18 cellular contexts compared by ENCODE assay signal in the genomic region with DNA sequence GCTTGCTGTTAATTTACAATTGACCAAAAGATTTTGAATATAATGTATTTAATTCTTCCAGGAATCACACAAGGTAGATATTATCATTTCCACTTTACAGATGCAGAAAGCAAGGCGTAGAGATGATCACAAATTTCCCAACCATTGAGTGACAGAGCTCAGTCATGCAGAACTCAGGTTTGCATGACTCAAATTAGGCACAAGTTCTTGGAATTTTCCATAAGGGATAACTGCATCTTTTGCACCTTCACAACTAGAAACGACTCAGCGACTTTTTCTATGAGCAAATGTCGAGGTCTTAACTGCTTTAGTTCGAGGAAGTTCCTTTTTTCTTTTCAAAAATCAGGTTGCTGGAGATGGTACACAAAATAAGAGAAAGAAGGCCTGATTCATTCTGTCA.
"Had no signal": no experiment of that assay in that cellular context is flagged by ENCODE, and none has a peak within 500 bp of the region (broad histone marks: within the 10 kb centered on the region; RNA-seq: fewer than 3 reads in every experiment).

No MANE protein-coding gene starts in this region.

- H3K4me1 ChIP-seq: heart right ventricle had no signal

- FAIRE-seq: endothelial cell of umbilical vein, frontal cortex, islet of Langerhans, small intestine, urothelium cell line had no signal

- DNase-seq: effector CD4-positive, alpha-beta T cell; endodermal cell; heart right ventricle; hypothalamus; kidney glomerular epithelial cell; mammary epithelial cell; naive thymus-derived CD4-positive, alpha-beta T cell; nephron progenitor cell; right cardiac atrium; small intestine; stimulated activated CD4-positive, alpha-beta T cell treated with anti-CD3 and anti-CD28 coated beads, Interleukin-2, amount 100 ng/mL, for 48 hours; stimulated activated naive CD4-positive, alpha-beta T cell treated with Interleukin-2 at 50 U/mL for 16 hours had no signal

- H3K9me3 Mint-ChIP-seq: type B pancreatic cell had no signal

- H3K4me3 Mint-ChIP-seq: endodermal cell; naive thymus-derived CD4-positive, alpha-beta T cell; nephron progenitor cell; type B pancreatic cell had no signal

- H3K4me3 ChIP-seq: coronary artery, heart right ventricle had no signal

- H3K36me3 ChIP-seq: heart right ventricle had no signal

- H3K4me1 Mint-ChIP-seq: naive thymus-derived CD4-positive, alpha-beta T cell had no signal

- H3K27ac Mint-ChIP-seq: endodermal cell; naive thymus-derived CD4-positive, alpha-beta T cell; nephron progenitor cell; type B pancreatic cell had no signal

- H3K27me3 ChIP-seq: heart right ventricle had no signal

- H3K36me3 Mint-ChIP-seq: naive thymus-derived CD4-positive, alpha-beta T cell; type B pancreatic cell had no signal

- H3K27ac ChIP-seq: coronary artery, heart right ventricle had no signal
